21 cellular contexts compared by ENCODE assay signal in genomic region chr1:203335503-203335902, GRCh38. TPM values are rescaled to one million over a fixed set of nuclear protein-coding genes. Genes with fewer than 3 reads are reported as not detected.
DNase-seq lines count a peak whose midpoint lies in the region; ATAC-seq and TF ChIP-seq lines count a peak whose summit lies in the region.
"Had no signal": no experiment of that assay in that cellular context is flagged by ENCODE, and none has a peak within 500 bp of the region (broad histone marks: within the 10 kb centered on the region; RNA-seq: fewer than 3 reads in every experiment).

No MANE protein-coding gene starts in this region.

- H3K27me3 ChIP-seq in BLaER1 (peaks cover 5% of the 10 kb centered on the region), Loucy (ENCODE audit: insufficient read depth, low read length, poor library complexity, severe bottlenecking) (no peaks in the 10 kb centered on the region), skeletal muscle tissue (ENCODE audit: control insufficient read depth in 3 of 3, insufficient read depth in 3 of 3, low read length in 3 of 3) (no peaks in the 10 kb centered on the region), trophoblast cell (ENCODE audit: insufficient read depth, low read length) (no peaks in the 10 kb centered on the region)

- no peak for ATAC-seq in HG02610 (IDR thresholded peaks at IDR 0.05; ENCODE audit: unreplicated experiment)
- no peak for ATAC-seq in GM18909 (IDR thresholded peaks at IDR 0.05; ENCODE audit: poor library complexity, unreplicated experiment)
- ATAC-seq: activated CD8-positive, alpha-beta memory T cell treated with anti-CD3 and anti-CD28 coated beads, Interleukin-2, amount 10 ng/mL, durations not matched to agents 7 days and 5 days; activated naive CD4-positive, alpha-beta T cell treated with anti-CD3 and anti-CD28 coated beads, Interleukin-2, amount 50 U/mL, for 72 hours; GM12878; left cardiac atrium; stimulated activated naive CD8-positive, alpha-beta T cell treated with anti-CD3 and anti-CD28 coated beads, Interleukin-15, amount 100 ng/mL, for 72 hours had no signal

- H3K4me1 ChIP-seq in BLaER1 (peaks cover 40% of the 10 kb centered on the region), Loucy (ENCODE audit: insufficient read depth, low read length, poor library complexity, severe bottlenecking) (peaks cover 27% of the 10 kb centered on the region), skeletal muscle tissue (ENCODE audit: control insufficient read depth in 3 of 3, insufficient read depth in 3 of 3, low read length in 3 of 3) (peaks cover 10 to 22% (median 15%) of the 10 kb centered on the region in 3 donors), trophoblast cell (ENCODE audit: control insufficient read depth in 1 of 2, insufficient read depth in 2 of 2, low read length in 2 of 2) (peaks cover 0 to 3% of the 10 kb centered on the region in 2 experiments)

- H3K9me2 ChIP-seq in Loucy (replicated peaks; ENCODE audit: low read depth, low read length) = no peaks in the 10 kb centered on the region

- H2AK5ac ChIP-seq in trophoblast cell (ENCODE audit: low read length) = no peak overlapping the region

- H2AFZ ChIP-seq in Loucy (ENCODE audit: low read length) (no peak overlapping the region; the same call in 1 of the 2 replicates), trophoblast cell (ENCODE audit: insufficient read depth, low read length, poor library complexity) (no peak overlapping the region)

- H4K20me1 ChIP-seq in BLaER1 = no peaks in the 10 kb centered on the region
- no peaks in the 10 kb centered on the region for H4K20me1 ChIP-seq in Loucy (ENCODE audit: insufficient read depth, low read length, poor library complexity, severe bottlenecking)

- no peak overlapping the region for H3K18ac ChIP-seq in trophoblast cell (ENCODE audit: low read length)

- DNase-seq in epithelial cell of esophagus (ENCODE audit: low read depth) (peak; percentile 32), trophoblast cell (no peak), middle frontal gyrus (ENCODE audit: extremely low spot score, low spot score) (no peak)
- DNase-seq: activated CD4-positive, alpha-beta T cell treated with anti-CD3 and anti-CD28 coated beads, Interleukin-2, amount 10 ng/mL, durations not matched to agents 24 days and 14 days; activated CD8-positive, alpha-beta memory T cell treated with anti-CD3 and anti-CD28 coated beads, Interleukin-2, amount 10 ng/mL, durations not matched to agents 7 days and 5 days; foreskin fibroblast; left cardiac atrium; NCI-H187; NCI-H2171 treated with DMSO at 0.1 percent for 48 hours; NCI-H524 treated with DMSO at 0.1 percent for 48 hours; RPMI8226; stimulated activated naive CD8-positive, alpha-beta T cell treated with anti-CD3 and anti-CD28 coated beads, Interleukin-15, amount 100 ng/mL, for 72 hours; T-helper 2 cell; WERI-Rb-1 had no signal

- H3K9me3 ChIP-seq in BLaER1 (no peaks in the 10 kb centered on the region), Loucy (ENCODE audit: insufficient read depth, low read depth, low read length) (no peaks in the 10 kb centered on the region), skeletal muscle tissue (ENCODE audit: control insufficient read depth in 3 of 3, low read length in 3 of 3) (no peaks in the 10 kb centered on the region), trophoblast cell (ENCODE audit: insufficient read depth, low read depth, low read length) (no peaks in the 10 kb centered on the region)

- no peak overlapping the region for H4K12ac ChIP-seq in trophoblast cell (ENCODE audit: low read depth, low read length)

- no peak overlapping the region for H3K4me3 ChIP-seq in BLaER1
- H3K4me3 ChIP-seq in Loucy (ENCODE audit: low read length, poor library complexity, severe bottlenecking) = no peak overlapping the region
- no peak overlapping the region for H3K4me3 ChIP-seq in epithelial cell of esophagus (ENCODE audit: low read length)
- H3K4me3 ChIP-seq in skeletal muscle tissue (ENCODE audit: low read length in 3 of 3) = no peak overlapping the region
- no peak overlapping the region for H3K4me3 ChIP-seq in trophoblast cell (ENCODE audit: low read depth, low read length)
- H3K4me3 ChIP-seq: GM12878 had no signal

- no peaks in the 10 kb centered on the region for H3K36me3 ChIP-seq in BLaER1
- H3K36me3 ChIP-seq in Loucy (ENCODE audit: insufficient read depth, low read length) = no peaks in the 10 kb centered on the region
- no peaks in the 10 kb centered on the region for H3K36me3 ChIP-seq in skeletal muscle tissue (ENCODE audit: control insufficient read depth in 3 of 3, insufficient read depth in 3 of 3, low read length in 3 of 3)
- no peaks in the 10 kb centered on the region for H3K36me3 ChIP-seq in trophoblast cell (ENCODE audit: control insufficient read depth in 1 of 2, insufficient read depth in 2 of 2, low read length in 2 of 2)
- H3K36me3 ChIP-seq: WERI-Rb-1 had no signal

- peak overlapping the region; percentile 27; the same call in 1 of the 2 replicates for H3K4me2 ChIP-seq in BLaER1
- no peak overlapping the region for H3K4me2 ChIP-seq in Loucy (ENCODE audit: low read depth, low read length, poor library complexity, severe bottlenecking)
- H3K4me2 ChIP-seq in trophoblast cell (ENCODE audit: low read length) = no peak overlapping the region

- H3K14ac ChIP-seq in trophoblast cell (ENCODE audit: low read length) = no peak overlapping the region

- no peak overlapping the region for H3K23ac ChIP-seq in trophoblast cell (ENCODE audit: low read length)

- no peak overlapping the region for H3K9ac ChIP-seq in BLaER1
- H3K9ac ChIP-seq in Loucy (ENCODE audit: low read depth, low read length, poor library complexity, severe bottlenecking) = peak overlapping the region; percentile 35
- no peak overlapping the region for H3K9ac ChIP-seq in skeletal muscle tissue (ENCODE audit: low read depth in 1 of 3, low read length in 3 of 3)
- no peak overlapping the region for H3K9ac ChIP-seq in trophoblast cell (ENCODE audit: low read length)

- H3F3A ChIP-seq in Loucy (ENCODE audit: low read depth) = no peaks in the 10 kb centered on the region

- no peak overlapping the region for H2BK120ac ChIP-seq in trophoblast cell (ENCODE audit: insufficient read depth, low read length, poor library complexity)

- H3K79me2 ChIP-seq in Loucy (ENCODE audit: insufficient read depth, low read length) = no peaks in the 10 kb centered on the region
- H3K79me2 ChIP-seq in trophoblast cell (ENCODE audit: control insufficient read depth, insufficient read depth, low read length, poor library complexity) = no peaks in the 10 kb centered on the region

- H2BK5ac ChIP-seq in trophoblast cell (ENCODE audit: low read depth, low read length, poor library complexity) = no peak overlapping the region

- peak overlapping the region; percentile 29; the same call in 1 of the 2 replicates for H3K27ac ChIP-seq in BLaER1
- peak overlapping the region; percentile 23 for H3K27ac ChIP-seq in skeletal muscle tissue (ENCODE audit: low read depth, low read length)
- no peak overlapping the region for H3K27ac ChIP-seq in trophoblast cell (ENCODE audit: low read depth, low read length)
- H3K27ac ChIP-seq: WERI-Rb-1 had no signal

- H3K79me1 ChIP-seq in trophoblast cell (ENCODE audit: low read length) = no peaks in the 10 kb centered on the region

- no peak overlapping the region for H4K8ac ChIP-seq in trophoblast cell (ENCODE audit: low read depth, low read length)

- no peak overlapping the region for H4K91ac ChIP-seq in trophoblast cell (ENCODE audit: low read depth, low read length)

- H3K4ac ChIP-seq in trophoblast cell (ENCODE audit: low read depth, low read length) = no peak overlapping the region

- no peak overlapping the region for H2BK12ac ChIP-seq in trophoblast cell (ENCODE audit: low read length)

- no peak for TF ChIP-seq CTCF in Loucy (conservative IDR thresholded peaks at IDR 0.05; ENCODE audit: low read length)
- TF ChIP-seq CTCF in epithelial cell of esophagus (IDR thresholded peaks at IDR 0.05; ENCODE audit: insufficient read depth, low read depth, low read length, missing control alignments) = no peak

- no CpG with 5 or more reads among the region's 4 CpGs for WGBS in trophoblast cell (ENCODE audit: extremely low coverage, insufficient coverage, insufficient read length)

RNA-seq across cellular contexts. Expression of gene FMOD, which starts 15.4 kb away (rescaled TPM):
- total RNA-seq in skeletal muscle tissue = 58.5 TPM
- polyA plus RNA-seq in trophoblast cell (2013) = 0.32 and 0.34 TPM in 2 replicates

RNA-seq across cellular contexts. Expression of gene BTG2, which starts 30.2 kb away (rescaled TPM):
- total RNA-seq in skeletal muscle tissue = 32.4 TPM
- 28.9 and 30.4 TPM in 2 replicates for polyA plus RNA-seq in trophoblast cell (2013)
